Comparison of ENCODE assay signal across 30 cellular contexts in the genomic region with DNA sequence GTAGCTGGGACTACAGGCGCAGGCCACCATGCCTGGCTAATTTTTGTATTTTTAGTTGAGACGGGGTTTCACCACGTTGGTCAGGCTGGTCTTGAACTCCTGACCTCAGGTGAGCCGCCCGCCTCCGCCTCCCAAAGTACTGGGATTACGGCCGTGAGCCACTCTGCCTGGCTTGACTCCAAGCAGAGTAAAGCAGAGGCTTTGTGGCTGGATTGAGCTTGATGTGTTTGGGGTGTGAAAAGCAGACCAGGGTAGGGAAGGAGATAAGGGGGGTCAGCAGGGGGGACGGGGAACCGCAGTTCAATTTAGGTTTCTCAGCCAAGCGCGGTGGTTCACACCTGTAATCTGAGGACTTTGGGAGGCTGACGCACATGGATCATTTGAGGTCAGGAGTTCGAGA. TPM values are rescaled to one million over a fixed set of nuclear protein-coding genes. Genes with fewer than 3 reads are reported as not detected.
"Had no signal": no experiment of that assay in that cellular context is flagged by ENCODE, and none has a peak within 500 bp of the region (broad histone marks: within the 10 kb centered on the region; RNA-seq: fewer than 3 reads in every experiment).

No MANE protein-coding gene starts in this region.

- H3K27me3 Mint-ChIP-seq: progenitor cell of endocrine pancreas; stimulated activated memory B cell treated with anti-CD40 and anti-IgM and Interleukin-4, amounts not matched to agents 10 μg/mL and 1 μg/mL and 100 μg/mL, for 72 hours; stimulated activated naive CD8-positive, alpha-beta T cell treated with anti-CD3 and anti-CD28 coated beads, Interleukin-15, amount 100 ng/mL, for 72 hours; type B pancreatic cell had no signal

- H3K36me3 Mint-ChIP-seq: natural killer cell; neural progenitor cell; stimulated activated memory B cell treated with anti-CD40 and anti-IgM and Interleukin-4, amounts not matched to agents 10 μg/mL and 1 μg/mL and 100 μg/mL, for 72 hours; type B pancreatic cell had no signal

- H3K4me3 Mint-ChIP-seq: natural killer cell; neural progenitor cell; stimulated activated memory B cell treated with anti-CD40 and anti-IgM and Interleukin-4, amounts not matched to agents 10 μg/mL and 1 μg/mL and 100 μg/mL, for 72 hours; stimulated activated naive CD8-positive, alpha-beta T cell treated with anti-CD3 and anti-CD28 coated beads, Interleukin-15, amount 100 ng/mL, for 72 hours had no signal

- ATAC-seq: natural killer cell; sciatic nerve; stimulated activated memory B cell treated with anti-CD40 and anti-IgM and Interleukin-4, amounts not matched to agents 10 μg/mL and 1 μg/mL and 100 μg/mL, for 72 hours; stimulated activated naive CD8-positive, alpha-beta T cell treated with anti-CD3 and anti-CD28 coated beads, Interleukin-15, amount 100 ng/mL, for 72 hours; stimulated activated naive CD8-positive, alpha-beta T cell treated with anti-CD3 and anti-CD28 coated beads, Interleukin-15, Interleukin-2, amounts not matched to agents 100 U/mL and 50 U/mL, for 24 hours; upper lobe of right lung had no signal

- H3K9me3 ChIP-seq: ovary, right atrium auricular region, spleen, suprapubic skin, testis, tibial artery, transverse colon, upper lobe of right lung, uterus had no signal

- H3K36me3 ChIP-seq: neural progenitor cell, ovary, right atrium auricular region, spleen, suprapubic skin, tibial artery, transverse colon, upper lobe of right lung, uterus had no signal

- DNase-seq: natural killer cell; occipital lobe; ovary; spleen; stimulated activated CD4-positive, alpha-beta T cell treated with anti-CD3 and anti-CD28 coated beads, Interleukin-12 subunit alpha, Interleukin-12 subunit beta, amount 100 ng/mL, for 4 hours; stimulated activated CD4-positive, alpha-beta T cell treated with anti-CD3 and anti-CD28 coated beads, Interleukin-1b, Interleukin-23, amount 100 ng/mL, for 48 hours; stimulated activated CD4-positive, alpha-beta T cell treated with anti-CD3 and anti-CD28 coated beads, Interleukin-4, amount 100 ng/mL, for 1 hour; stimulated activated CD4-positive, alpha-beta T cell treated with anti-CD3 and anti-CD28 coated beads, Interleukin-4, amount 100 ng/mL, for 4 hours; stimulated activated CD8-positive, alpha-beta memory T cell treated with anti-CD3 and anti-CD28 coated beads, Interleukin-4, amount 100 ng/mL, for 48 hours; stimulated activated naive CD4-positive, alpha-beta T cell; stimulated activated naive CD8-positive, alpha-beta T cell treated with anti-CD3 and anti-CD28 coated beads, Interleukin-15, amount 100 ng/mL, for 72 hours; stimulated activated naive CD8-positive, alpha-beta T cell treated with anti-CD3 and anti-CD28 coated beads, Interleukin-15, Interleukin-2, amounts not matched to agents 100 U/mL and 50 U/mL, for 24 hours; substantia nigra; testis; tibial artery; transverse colon; upper lobe of right lung; uterus had no signal

- H3K27ac Mint-ChIP-seq: natural killer cell; progenitor cell of endocrine pancreas; stimulated activated memory B cell treated with anti-CD40 and anti-IgM and Interleukin-4, amounts not matched to agents 10 μg/mL and 1 μg/mL and 100 μg/mL, for 72 hours; stimulated activated naive CD8-positive, alpha-beta T cell treated with anti-CD3 and anti-CD28 coated beads, Interleukin-15, amount 100 ng/mL, for 72 hours had no signal

- H3K4me1 ChIP-seq: uterus had no signal

- H3K4me1 Mint-ChIP-seq: stimulated activated naive CD8-positive, alpha-beta T cell treated with anti-CD3 and anti-CD28 coated beads, Interleukin-15, amount 100 ng/mL, for 72 hours had no signal

- H3K9me3 Mint-ChIP-seq: natural killer cell; stimulated activated naive CD8-positive, alpha-beta T cell treated with anti-CD3 and anti-CD28 coated beads, Interleukin-15, amount 100 ng/mL, for 72 hours; type B pancreatic cell had no signal

- H3K27me3 ChIP-seq: neural progenitor cell, ovary, right atrium auricular region, spleen, suprapubic skin, testis, tibial artery, transverse colon, upper lobe of right lung, uterus had no signal

- H3K4me3 ChIP-seq: neural progenitor cell, ovary, right atrium auricular region, skin epidermis, smooth muscle cell, spleen, suprapubic skin, testis, tibial artery, transverse colon, upper lobe of right lung, uterus had no signal

- H3K27ac ChIP-seq: neural progenitor cell, ovary, right atrium auricular region, spleen, testis, tibial artery, transverse colon, upper lobe of right lung, uterus had no signal

RNA-seq across cellular contexts. Expression of gene ACER1, which starts 23.8 kb away (rescaled TPM):
- total RNA-seq: occipital lobe, progenitor cell of endocrine pancreas, pulmonary artery endothelial cell, sciatic nerve, smooth muscle cell, upper lobe of right lung, urinary bladder had no signal
- polyA plus RNA-seq: neural cell, smooth muscle cell had no signal
